ENCODE assay signal across 1 cellular context in the genomic region with DNA sequence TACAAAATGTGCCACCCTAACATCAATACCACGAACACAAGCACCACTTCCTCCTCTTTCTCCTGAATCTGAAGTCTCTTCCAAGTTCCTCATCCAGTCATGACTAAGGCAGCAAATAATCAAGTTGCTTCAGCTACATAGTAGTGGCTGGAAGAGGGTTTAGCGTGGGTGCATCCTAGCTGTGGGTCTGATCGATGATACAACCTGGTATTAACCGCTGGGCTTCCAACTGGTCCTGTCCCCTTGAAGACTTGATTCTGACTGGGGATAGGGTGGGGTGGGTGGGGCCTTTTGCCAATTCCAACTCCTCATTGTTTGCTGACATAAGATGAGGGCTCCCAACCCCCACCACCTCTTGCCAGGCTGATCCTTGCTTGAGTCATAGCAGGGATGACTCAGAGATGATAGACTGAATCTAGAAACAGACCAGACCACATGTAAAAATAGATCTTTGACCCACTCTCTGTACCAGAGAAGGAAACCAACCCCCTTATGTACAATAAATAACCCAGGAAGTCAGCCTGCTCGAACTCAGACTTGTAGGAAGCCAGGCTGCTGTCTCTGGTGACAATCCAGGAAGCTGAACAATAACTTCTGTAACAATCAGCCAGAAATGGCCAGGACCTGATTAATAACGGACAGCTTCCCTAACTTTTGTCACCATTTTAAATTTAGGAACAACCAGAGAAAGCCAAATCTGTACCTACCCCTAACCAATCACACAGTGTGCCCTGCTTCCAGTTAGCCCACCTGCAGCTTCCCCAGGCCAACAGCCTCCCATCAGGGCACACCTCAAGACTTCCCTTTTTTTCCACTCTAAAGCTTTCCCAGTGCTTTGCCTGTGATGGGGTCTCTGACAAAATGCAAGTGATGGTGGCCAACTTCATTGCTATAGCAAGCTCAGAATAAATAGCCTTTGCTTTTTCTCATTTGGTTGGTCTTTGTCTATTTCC.
TF ChIP-seq lines count a peak whose summit lies in the region.

No MANE protein-coding gene starts in this region.

TF ChIP-seq in GM12878, 131 proteins besides CTCF, POLR2A, EP300 and RAD21 (continued from another document):
- TF ChIP-seq, protein P1, sequence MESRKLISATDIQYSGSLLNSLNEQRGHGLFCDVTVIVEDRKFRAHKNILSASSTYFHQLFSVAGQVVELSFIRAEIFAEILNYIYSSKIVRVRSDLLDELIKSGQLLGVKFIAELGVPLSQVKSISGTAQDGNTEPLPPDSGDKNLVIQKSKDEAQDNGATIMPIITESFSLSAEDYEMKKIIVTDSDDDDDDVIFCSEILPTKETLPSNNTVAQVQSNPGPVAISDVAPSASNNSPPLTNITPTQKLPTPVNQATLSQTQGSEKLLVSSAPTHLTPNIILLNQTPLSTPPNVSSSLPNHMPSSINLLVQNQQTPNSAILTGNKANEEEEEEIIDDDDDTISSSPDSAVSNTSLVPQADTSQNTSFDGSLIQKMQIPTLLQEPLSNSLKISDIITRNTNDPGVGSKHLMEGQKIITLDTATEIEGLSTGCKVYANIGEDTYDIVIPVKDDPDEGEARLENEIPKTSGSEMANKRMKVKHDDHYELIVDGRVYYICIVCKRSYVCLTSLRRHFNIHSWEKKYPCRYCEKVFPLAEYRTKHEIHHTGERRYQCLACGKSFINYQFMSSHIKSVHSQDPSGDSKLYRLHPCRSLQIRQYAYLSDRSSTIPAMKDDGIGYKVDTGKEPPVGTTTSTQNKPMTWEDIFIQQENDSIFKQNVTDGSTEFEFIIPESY (IDR thresholded peaks at IDR 0.05) = no peak
- no peak for TF ChIP-seq NR2F1 (conservative IDR thresholded peaks at IDR 0.05)
- peak; percentile 93 for TF ChIP-seq RUNX3 (IDR thresholded peaks at IDR 0.05; ENCODE audit: low read length)
- peak; percentile 32; the same call in 1 of the 2 replicates for TF ChIP-seq ZBED1 (IDR thresholded peaks at IDR 0.05; ENCODE audit: borderline replicate concordance)
- no peak for TF ChIP-seq SIX5 (IDR thresholded peaks at IDR 0.05; ENCODE audit: low read depth, low read length, severe bottlenecking)
- no peak for TF ChIP-seq ZZZ3 (IDR thresholded peaks at IDR 0.05; ENCODE audit: control insufficient read depth, insufficient read length, low read depth)
- no peak for TF ChIP-seq HDAC6 (IDR thresholded peaks at IDR 0.05; ENCODE audit: unreplicated experiment)
- no peak for TF ChIP-seq FOS (IDR thresholded peaks at IDR 0.05; ENCODE audit: borderline replicate concordance, extremely low read depth, insufficient read length)
- peak; percentile 83 for TF ChIP-seq EED (IDR thresholded peaks at IDR 0.05; ENCODE audit: low read depth)
- peak; percentile 43 to 70; a peak in 2 of 4 replicates for TF ChIP-seq IKZF2 (IDR thresholded peaks at IDR 0.05)
- no peak for TF ChIP-seq ESRRA (IDR thresholded peaks at IDR 0.05; ENCODE audit: low read length)
- TF ChIP-seq NFIC (IDR thresholded peaks at IDR 0.05; ENCODE audit: low read depth, low read length) = peak; percentile 86
- TF ChIP-seq, protein P2, sequence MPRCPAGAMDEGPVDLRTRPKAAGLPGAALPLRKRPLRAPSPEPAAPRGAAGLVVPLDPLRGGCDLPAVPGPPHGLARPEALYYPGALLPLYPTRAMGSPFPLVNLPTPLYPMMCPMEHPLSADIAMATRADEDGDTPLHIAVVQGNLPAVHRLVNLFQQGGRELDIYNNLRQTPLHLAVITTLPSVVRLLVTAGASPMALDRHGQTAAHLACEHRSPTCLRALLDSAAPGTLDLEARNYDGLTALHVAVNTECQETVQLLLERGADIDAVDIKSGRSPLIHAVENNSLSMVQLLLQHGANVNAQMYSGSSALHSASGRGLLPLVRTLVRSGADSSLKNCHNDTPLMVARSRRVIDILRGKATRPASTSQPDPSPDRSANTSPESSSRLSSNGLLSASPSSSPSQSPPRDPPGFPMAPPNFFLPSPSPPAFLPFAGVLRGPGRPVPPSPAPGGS (IDR thresholded peaks at IDR 0.05; ENCODE audit: borderline replicate concordance, insufficient read depth, low read depth, low read length, poor library complexity, severe bottlenecking) = no peak
- TF ChIP-seq PML (IDR thresholded peaks at IDR 0.05; ENCODE audit: low read length) = no peak
- TF ChIP-seq SMC3 (IDR thresholded peaks at IDR 0.05; ENCODE audit: borderline replicate concordance, low read length) = no peak
- peak in 1 of 2 experiments; percentile 85; a peak in 2 of 4 replicates for TF ChIP-seq ETV6 (conservative IDR thresholded peaks at IDR 0.05 in 1 of 2, IDR thresholded peaks at IDR 0.05 in 1 of 2; ENCODE audit: borderline replicate concordance in 1 of 2, low read depth in 1 of 2)
- TF ChIP-seq, protein P3, sequence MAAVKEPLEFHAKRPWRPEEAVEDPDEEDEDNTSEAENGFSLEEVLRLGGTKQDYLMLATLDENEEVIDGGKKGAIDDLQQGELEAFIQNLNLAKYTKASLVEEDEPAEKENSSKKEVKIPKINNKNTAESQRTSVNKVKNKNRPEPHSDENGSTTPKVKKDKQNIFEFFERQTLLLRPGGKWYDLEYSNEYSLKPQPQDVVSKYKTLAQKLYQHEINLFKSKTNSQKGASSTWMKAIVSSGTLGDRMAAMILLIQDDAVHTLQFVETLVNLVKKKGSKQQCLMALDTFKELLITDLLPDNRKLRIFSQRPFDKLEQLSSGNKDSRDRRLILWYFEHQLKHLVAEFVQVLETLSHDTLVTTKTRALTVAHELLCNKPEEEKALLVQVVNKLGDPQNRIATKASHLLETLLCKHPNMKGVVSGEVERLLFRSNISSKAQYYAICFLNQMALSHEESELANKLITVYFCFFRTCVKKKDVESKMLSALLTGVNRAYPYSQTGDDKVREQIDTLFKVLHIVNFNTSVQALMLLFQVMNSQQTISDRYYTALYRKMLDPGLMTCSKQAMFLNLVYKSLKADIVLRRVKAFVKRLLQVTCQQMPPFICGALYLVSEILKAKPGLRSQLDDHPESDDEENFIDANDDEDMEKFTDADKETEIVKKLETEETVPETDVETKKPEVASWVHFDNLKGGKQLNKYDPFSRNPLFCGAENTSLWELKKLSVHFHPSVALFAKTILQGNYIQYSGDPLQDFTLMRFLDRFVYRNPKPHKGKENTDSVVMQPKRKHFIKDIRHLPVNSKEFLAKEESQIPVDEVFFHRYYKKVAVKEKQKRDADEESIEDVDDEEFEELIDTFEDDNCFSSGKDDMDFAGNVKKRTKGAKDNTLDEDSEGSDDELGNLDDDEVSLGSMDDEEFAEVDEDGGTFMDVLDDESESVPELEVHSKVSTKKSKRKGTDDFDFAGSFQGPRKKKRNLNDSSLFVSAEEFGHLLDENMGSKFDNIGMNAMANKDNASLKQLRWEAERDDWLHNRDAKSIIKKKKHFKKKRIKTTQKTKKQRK (IDR thresholded peaks at IDR 0.05; ENCODE audit: low read depth, low read length) = no peak
- TF ChIP-seq, protein P4, sequence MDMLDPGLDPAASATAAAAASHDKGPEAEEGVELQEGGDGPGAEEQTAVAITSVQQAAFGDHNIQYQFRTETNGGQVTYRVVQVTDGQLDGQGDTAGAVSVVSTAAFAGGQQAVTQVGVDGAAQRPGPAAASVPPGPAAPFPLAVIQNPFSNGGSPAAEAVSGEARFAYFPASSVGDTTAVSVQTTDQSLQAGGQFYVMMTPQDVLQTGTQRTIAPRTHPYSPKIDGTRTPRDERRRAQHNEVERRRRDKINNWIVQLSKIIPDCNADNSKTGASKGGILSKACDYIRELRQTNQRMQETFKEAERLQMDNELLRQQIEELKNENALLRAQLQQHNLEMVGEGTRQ (IDR thresholded peaks at IDR 0.05; ENCODE audit: borderline replicate concordance, low read depth, low read length) = no peak
